Comparison of ENCODE assay signal across 8 cellular contexts in genomic region chr16:79601978-79602609, GRCh38. TPM values are rescaled to one million over a fixed set of nuclear protein-coding genes. Genes with fewer than 3 reads are reported as not detected.
DNase-seq lines count a peak whose midpoint lies in the region; ATAC-seq and TF ChIP-seq lines count a peak whose summit lies in the region.

No MANE protein-coding gene starts in this region.

- no peaks in the 10 kb centered on the region for H3K36me3 Mint-ChIP-seq in HFFc6 (ENCODE audit: low read depth)

- peak overlapping the region; percentile 72 for H3K4me3 ChIP-seq in BLaER1
- peak overlapping the region; percentile 77 to 86 (median 84) for H3K4me3 ChIP-seq in esophagus squamous epithelium
- peak overlapping the region; percentile 76 to 79 for H3K4me3 ChIP-seq in muscle layer of colon (ENCODE audit: low read depth in 1 of 2, low read length in 2 of 2)

- no peaks in the 10 kb centered on the region for H3K36me3 ChIP-seq in BLaER1
- H3K36me3 ChIP-seq in esophagus squamous epithelium: no peaks in the 10 kb centered on the region
- H3K36me3 ChIP-seq in muscle layer of colon (ENCODE audit: insufficient read depth, low read length): no peaks in the 10 kb centered on the region

- TF ChIP-seq CTCF in HFFc6 (IDR thresholded peaks at IDR 0.05) (peak; percentile 91), esophagus squamous epithelium (IDR thresholded peaks at IDR 0.05) (peak; percentile 71 to 86 (median 80))

- H3K4me1 ChIP-seq in BLaER1 (peaks cover 25% of the 10 kb centered on the region), esophagus squamous epithelium (peaks cover 8 to 45% (median 10%) of the 10 kb centered on the region in 3 donors), muscle layer of colon (ENCODE audit: insufficient read depth, low read length) (peaks cover 7% of the 10 kb centered on the region)

- TF ChIP-seq POLR2A in esophagus squamous epithelium (IDR thresholded peaks at IDR 0.05): no peak

- H3K4me1 Mint-ChIP-seq in HFFc6 (ENCODE audit: low read depth): peaks cover 17% of the 10 kb centered on the region; the same call in 1 of the 2 replicates

- H3K9ac ChIP-seq in BLaER1 (0 out of 2 replicates have a peak overlapping the region, but pooled peaks have one; percentile 64), muscle layer of colon (ENCODE audit: low read length) (peak overlapping the region; percentile 81)

- intact Hi-C loops in esophagus squamous epithelium (cut with DNase I): loop anchor here (10.0 kb wide), 1 partner anchor 1477 kb away; no protein-coding TSS in a partner anchor

- H3K27ac ChIP-seq in BLaER1 (no peak overlapping the region), esophagus squamous epithelium (peak overlapping the region; percentile 64 to 97 (median 94)), muscle layer of colon (ENCODE audit: low read depth, low read length) (peak overlapping the region; percentile 90)

- no peak overlapping the region for H3K27ac Mint-ChIP-seq in HFFc6

- peak overlapping the region; percentile 100 for H3K4me2 ChIP-seq in BLaER1

- no peak for ATAC-seq in GM18868 (IDR thresholded peaks at IDR 0.05; ENCODE audit: unreplicated experiment)

- 1 to 2% methylated on average over 15 of the region's 15 CpGs for WGBS in esophagus squamous epithelium, 2 donors

- H3K27me3 ChIP-seq in BLaER1: peaks cover 45% of the 10 kb centered on the region
- H3K27me3 ChIP-seq in esophagus squamous epithelium: no peaks in the 10 kb centered on the region
- H3K27me3 ChIP-seq in muscle layer of colon (ENCODE audit: control insufficient read depth in 1 of 2, insufficient read depth in 2 of 2, low read length in 2 of 2): no peaks in the 10 kb centered on the region

- H3K4me3 Mint-ChIP-seq in HFFc6: no peak overlapping the region; the same call in 1 of the 2 replicates

- peaks cover 27% of the 10 kb centered on the region for H4K20me1 ChIP-seq in BLaER1

- DNase-seq in HFFc6: peak; percentile 36
- DNase-seq in NOMO-1 treated with dmso at 0.1 percent for 144 hours (lab: John Stamatoyannopoulos, UW; ENCODE audit: unreplicated experiment): peak; percentile 43
- peak; percentile 77 for DNase-seq in activated T-cell treated with anti-CD3 and anti-CD28 coated beads for 48 hours (ENCODE audit: low read depth)
- no peak for DNase-seq in esophagus squamous epithelium (lab: John Stamatoyannopoulos, UW)
- peak; percentile 74 for DNase-seq in stimulated activated CD8-positive, alpha-beta memory T cell treated with anti-CD3 and anti-CD28 coated beads, Interleukin-4, amount 100 ng/mL, for 24 hours (ENCODE audit: low read depth)

- H3K9me3 Mint-ChIP-seq in HFFc6: no peaks in the 10 kb centered on the region

- peaks cover 18% of the 10 kb centered on the region for H3K27me3 Mint-ChIP-seq in HFFc6 (ENCODE audit: insufficient read depth)

- H3K9me3 ChIP-seq in BLaER1 (no peaks in the 10 kb centered on the region), esophagus squamous epithelium (no peaks in the 10 kb centered on the region), muscle layer of colon (ENCODE audit: low read length) (no peaks in the 10 kb centered on the region)

RNA-seq across cellular contexts. Expression of gene MAF, which starts 1.6 kb away (rescaled TPM):
- total RNA-seq in HFFc6 (2021; fragmentation: NEBNext Ultra II Directional; extraction: Animal tissue kit (Norgen Biotek cat#: 25700)): not detected
- 10 to 100 TPM; 18.9 to 52.6 (median 31.1) TPM for total RNA-seq in esophagus squamous epithelium

Comparison
In these comparisons a context has a peak if more than half of its experiments do, and no peak if none do; other contexts are left out.
1. RNA of gene MAF, which starts 1.6 kb away (total RNA-seq): 18.9 to 52.6 TPM in esophagus squamous epithelium; not detected in HFFc6; every median in the first group is over 10 times any median in the second.
2. Peak in every context shown above with its lines, with median percentiles within 50 percentile points of each other: H3K4me3 ChIP-seq.